ENCODE assay signal across 1 cellular context in the genomic region with DNA sequence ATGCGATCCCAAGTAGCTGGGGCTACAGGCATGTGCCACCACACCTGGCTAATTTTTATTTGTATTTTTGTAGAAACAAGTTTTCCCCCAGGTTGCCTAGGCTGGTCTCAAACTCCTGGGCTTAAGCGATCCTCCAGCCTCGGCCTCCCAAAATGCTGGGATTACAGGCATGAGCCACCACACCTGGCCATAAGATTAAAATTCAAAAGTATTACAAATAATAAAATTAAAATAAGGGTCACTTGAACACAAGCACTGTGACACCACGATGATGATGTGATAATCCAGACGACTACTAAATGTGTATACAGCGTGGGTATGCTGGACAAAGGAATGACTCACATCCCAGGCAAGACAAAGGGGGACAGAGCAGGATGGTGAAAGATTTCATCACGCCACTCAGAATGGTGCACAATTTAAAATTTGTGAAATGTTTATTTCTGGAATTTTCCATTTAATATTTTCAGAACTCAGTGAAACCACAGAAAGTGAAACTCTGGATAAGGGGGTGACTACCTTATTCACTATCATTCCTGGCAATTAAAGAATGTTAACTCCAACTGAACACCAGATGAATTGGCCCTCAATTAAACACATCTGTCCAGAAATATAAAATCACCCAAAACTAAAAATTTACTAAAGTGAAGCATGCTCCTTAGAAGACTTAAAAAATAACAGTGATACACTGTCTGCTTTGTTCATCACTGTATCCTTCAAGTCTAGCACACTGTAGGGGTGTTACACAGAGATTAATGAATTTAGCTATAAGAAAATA.
TF ChIP-seq lines count a peak whose summit lies in the region.

No MANE protein-coding gene starts in this region.

TF ChIP-seq in GM23338, 12 proteins besides CTCF, POLR2A, EP300 and RAD21 (continued from another document):
- TF ChIP-seq ZNF462 (CRISPR knock-in tag; IDR thresholded peaks at IDR 0.05) (no peak), EZH2 (IDR thresholded peaks at IDR 0.05; ENCODE audit: low read depth, unreplicated experiment) (no peak), ETS1 (IDR thresholded peaks at IDR 0.05) (no peak), NANOG (IDR thresholded peaks at IDR 0.05; ENCODE audit: borderline replicate concordance) (no peak), JUNB (IDR thresholded peaks at IDR 0.05; ENCODE audit: unreplicated experiment) (no peak), ZNF331 (CRISPR knock-in tag; IDR thresholded peaks at IDR 0.05; ENCODE audit: low read depth) (no peak)
- TF ChIP-seq, protein P1, sequence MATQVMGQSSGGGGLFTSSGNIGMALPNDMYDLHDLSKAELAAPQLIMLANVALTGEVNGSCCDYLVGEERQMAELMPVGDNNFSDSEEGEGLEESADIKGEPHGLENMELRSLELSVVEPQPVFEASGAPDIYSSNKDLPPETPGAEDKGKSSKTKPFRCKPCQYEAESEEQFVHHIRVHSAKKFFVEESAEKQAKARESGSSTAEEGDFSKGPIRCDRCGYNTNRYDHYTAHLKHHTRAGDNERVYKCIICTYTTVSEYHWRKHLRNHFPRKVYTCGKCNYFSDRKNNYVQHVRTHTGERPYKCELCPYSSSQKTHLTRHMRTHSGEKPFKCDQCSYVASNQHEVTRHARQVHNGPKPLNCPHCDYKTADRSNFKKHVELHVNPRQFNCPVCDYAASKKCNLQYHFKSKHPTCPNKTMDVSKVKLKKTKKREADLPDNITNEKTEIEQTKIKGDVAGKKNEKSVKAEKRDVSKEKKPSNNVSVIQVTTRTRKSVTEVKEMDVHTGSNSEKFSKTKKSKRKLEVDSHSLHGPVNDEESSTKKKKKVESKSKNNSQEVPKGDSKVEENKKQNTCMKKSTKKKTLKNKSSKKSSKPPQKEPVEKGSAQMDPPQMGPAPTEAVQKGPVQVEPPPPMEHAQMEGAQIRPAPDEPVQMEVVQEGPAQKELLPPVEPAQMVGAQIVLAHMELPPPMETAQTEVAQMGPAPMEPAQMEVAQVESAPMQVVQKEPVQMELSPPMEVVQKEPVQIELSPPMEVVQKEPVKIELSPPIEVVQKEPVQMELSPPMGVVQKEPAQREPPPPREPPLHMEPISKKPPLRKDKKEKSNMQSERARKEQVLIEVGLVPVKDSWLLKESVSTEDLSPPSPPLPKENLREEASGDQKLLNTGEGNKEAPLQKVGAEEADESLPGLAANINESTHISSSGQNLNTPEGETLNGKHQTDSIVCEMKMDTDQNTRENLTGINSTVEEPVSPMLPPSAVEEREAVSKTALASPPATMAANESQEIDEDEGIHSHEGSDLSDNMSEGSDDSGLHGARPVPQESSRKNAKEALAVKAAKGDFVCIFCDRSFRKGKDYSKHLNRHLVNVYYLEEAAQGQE (IDR thresholded peaks at IDR 0.05; ENCODE audit: unreplicated experiment) = no peak
